Comparison of ENCODE assay signal across 8 cellular contexts in genomic region chr1:205591522-205592351, GRCh38. TPM values are rescaled to one million over a fixed set of nuclear protein-coding genes. Genes with fewer than 3 reads are reported as not detected.
DNase-seq lines count a peak whose midpoint lies in the region; ATAC-seq and TF ChIP-seq lines count a peak whose summit lies in the region.

No MANE protein-coding gene starts in this region.

- no peaks in the 10 kb centered on the region for H3F3A ChIP-seq in PC-3 (ENCODE audit: low read length, unreplicated experiment)

- intact Hi-C loops in PC-3 (cut with micrococcal nuclease) (loop anchor here (1.0 to 2.0 kb wide), 4 partner anchors 41 to 119 kb away; partner anchors contain the start of gene ELK4), esophagus muscularis mucosa (cut with DNase I) (loop anchor here (5.0 kb wide), 1 partner anchor 386 kb away; no protein-coding TSS in a partner anchor)

- H3K9me2 ChIP-seq in PC-3 (replicated peaks; ENCODE audit: low read length), result no peaks in the 10 kb centered on the region

- H3K4me1 Mint-ChIP-seq in activated T-cell treated with anti-CD3 and anti-CD28 coated beads, Interleukin-2, amount 50 U/mL, for 24 hours (ENCODE audit: low read depth), result peaks cover 40% of the 10 kb centered on the region

- CTCF ChIA-PET in PC-3 (lab: Charles Lee), result interaction anchor here (0.6 to 2.3 kb wide), 14 partner anchors 8 to 314 kb away, joined by 3 to 38 read pairs (median 6); partner anchors contain the start of gene ELK4

- in situ Hi-C loops in KBM-7 (cut with MboI; ENCODE audit: low pct_unique_long_range_greater_than_20kb, low sequenced_read_pairs), result no loop called here

- peak; percentile 57 for DNase-seq in DMS 273 treated with DMSO at 0.1 percent for 48 hours (lab: John Stamatoyannopoulos, UW)
- peak; percentile 91 for DNase-seq in KBM-7
- DNase-seq in PC-3, result peak; percentile 91
- DNase-seq in activated T-cell treated with anti-CD3 and anti-CD28 coated beads, Interleukin-2, amount 50 U/mL, for 24 hours, result peak; percentile 96
- DNase-seq in esophagus muscularis mucosa (ENCODE audit: extremely low spot score), result peak; percentile 98
- peak; percentile 72 for DNase-seq in myocyte (ENCODE audit: low read depth)
- peak; percentile 73 to 75 for DNase-seq in stimulated activated CD8-positive, alpha-beta memory T cell treated with anti-CD3 and anti-CD28 coated beads, Interleukin-7, amount 100 ng/mL, for 4 hours (ENCODE audit: low read depth in 2 of 2)

- peak; percentile 98 for TF ChIP-seq CTCF in PC-3 (conservative IDR thresholded peaks at IDR 0.05; ENCODE audit: low read depth, low read length)
- peak; percentile 98 for TF ChIP-seq CTCF in esophagus muscularis mucosa (IDR thresholded peaks at IDR 0.05)

- H3K27me3 Mint-ChIP-seq in activated T-cell treated with anti-CD3 and anti-CD28 coated beads, Interleukin-2, amount 50 U/mL, for 24 hours, result no peaks in the 10 kb centered on the region

- peaks cover 3% of the 10 kb centered on the region; the same call in 1 of the 2 replicates for H3K4me1 ChIP-seq in PC-3 (ENCODE audit: insufficient read depth, low read length)
- peaks cover 11 to 21% (median 16%) of the 10 kb centered on the region in 4 donors for H3K4me1 ChIP-seq in esophagus muscularis mucosa

- peak overlapping the region; percentile 88 for H3K27ac Mint-ChIP-seq in activated T-cell treated with anti-CD3 and anti-CD28 coated beads, Interleukin-2, amount 50 U/mL, for 24 hours

- H3K36me3 Mint-ChIP-seq in activated T-cell treated with anti-CD3 and anti-CD28 coated beads, Interleukin-2, amount 50 U/mL, for 24 hours (ENCODE audit: low read depth), result peaks cover 18% of the 10 kb centered on the region

- BruUV-seq in PC-3 (replicated peaks; lab: Mats Ljungman, UMichigan), result no TSS peak

- no peaks in the 10 kb centered on the region for H3K9me3 ChIP-seq in PC-3 (ENCODE audit: low read length)
- H3K9me3 ChIP-seq in esophagus muscularis mucosa, result no peaks in the 10 kb centered on the region

- peak overlapping the region; percentile 85 for H3K4me2 ChIP-seq in PC-3 (ENCODE audit: low read length)

- peak overlapping the region; percentile 63 for H3K4me3 ChIP-seq in PC-3 (ENCODE audit: low read length)
- peak overlapping the region; percentile 50 to 61 (median 54) for H3K4me3 ChIP-seq in esophagus muscularis mucosa

- H3K79me2 ChIP-seq in PC-3 (ENCODE audit: low read length), result no peaks in the 10 kb centered on the region

- TF ChIP-seq EP300 in esophagus muscularis mucosa (IDR thresholded peaks at IDR 0.05), result no peak

- POLR2A ChIA-PET in PC-3 (lab: Charles Lee; ENCODE audit: unreplicated experiment), result interaction anchor here (0.5 to 1.1 kb wide), 6 partner anchors 39 to 120 kb away, joined by 3 to 20 read pairs (median 4); no protein-coding TSS in a partner anchor

- H3K36me3 ChIP-seq in PC-3 (ENCODE audit: low read depth, low read length) (no peaks in the 10 kb centered on the region), esophagus muscularis mucosa (no peaks in the 10 kb centered on the region)

- 2% methylated on average over 35 of the region's 40 CpGs for WGBS in esophagus muscularis mucosa

- H2AFZ ChIP-seq in PC-3 (ENCODE audit: low read length), result peak overlapping the region; percentile 81

- ATAC-seq in GM21576 (IDR thresholded peaks at IDR 0.05; ENCODE audit: unreplicated experiment), result peak; percentile 48
- ATAC-seq in PC-3, result peak; percentile 84

- H3K9ac ChIP-seq in PC-3 (ENCODE audit: low read length), result peak overlapping the region; percentile 26; the same call in 1 of the 2 replicates

- no peaks in the 10 kb centered on the region for H3K27me3 ChIP-seq in PC-3 (ENCODE audit: low read length)
- no peaks in the 10 kb centered on the region for H3K27me3 ChIP-seq in esophagus muscularis mucosa

- TF ChIP-seq POLR2A in esophagus muscularis mucosa (IDR thresholded peaks at IDR 0.05; ENCODE audit: low read depth), result no peak

- H3K4me3 Mint-ChIP-seq in activated T-cell treated with anti-CD3 and anti-CD28 coated beads, Interleukin-2, amount 50 U/mL, for 24 hours, result peak overlapping the region; percentile 81

- H3K27ac ChIP-seq in PC-3 (ENCODE audit: low read length), result no peak overlapping the region
- peak overlapping the region in 3 of 4 donors; percentile 40 to 64 (median 44) for H3K27ac ChIP-seq in esophagus muscularis mucosa (replicated peaks in 1 of 4)

- H4K20me1 ChIP-seq in PC-3 (ENCODE audit: low read length), result no peaks in the 10 kb centered on the region

- no peaks in the 10 kb centered on the region for H3K9me3 Mint-ChIP-seq in activated T-cell treated with anti-CD3 and anti-CD28 coated beads, Interleukin-2, amount 50 U/mL, for 24 hours

RNA-seq across cellular contexts. Expression of gene ELK4, which starts 40.1 kb away (rescaled TPM):
- total RNA-seq in PC-3 (2014; rRNA removed) (16.3 and 16.4 TPM in 2 replicates), esophagus muscularis mucosa (10 to 100 TPM; 18.7 to 23.2 (median 20.5) TPM), myocyte (18.1 and 19.0 TPM in 2 replicates)
- polyA plus RNA-seq in myocyte (2012), result 5.0 TPM
